In the genomic region with DNA sequence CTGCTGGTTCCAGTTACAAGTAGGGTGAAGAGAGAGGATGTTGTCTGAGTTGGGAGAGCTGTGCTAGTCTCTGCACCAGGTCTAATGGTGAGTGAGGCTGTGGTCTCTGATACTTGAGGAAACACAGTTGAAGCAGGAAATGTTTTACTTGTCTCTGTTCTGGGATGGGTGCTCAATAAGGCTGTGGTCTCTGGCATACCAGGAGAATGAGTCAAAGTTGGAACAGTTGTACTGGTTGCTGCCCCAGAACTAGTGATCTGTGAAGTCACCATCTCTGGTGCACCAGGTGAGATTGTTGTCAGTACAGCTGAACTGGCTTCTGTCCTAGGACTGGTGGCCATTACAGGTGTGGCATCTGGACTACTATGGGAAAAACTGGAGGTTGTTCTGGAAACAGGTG, we compare ENCODE assay signal across 21 cellular contexts.
DNase-seq lines count a peak whose midpoint lies in the region; ATAC-seq and TF ChIP-seq lines count a peak whose summit lies in the region.
"Had no signal": no experiment of that assay in that cellular context is flagged by ENCODE, and none has a peak within 500 bp of the region (broad histone marks: within the 10 kb centered on the region; RNA-seq: fewer than 3 reads in every experiment).

No MANE protein-coding gene starts in this region.

- H3K4me1 ChIP-seq in PC-3 (ENCODE audit: insufficient read depth, low read length) = peaks cover 9% of the 10 kb centered on the region; the same call in 1 of the 2 replicates
- H3K4me1 ChIP-seq: Peyer's patch had no signal

- no TSS peak for BruUV-seq in Calu3 (replicated peaks; lab: Mats Ljungman, UMichigan)
- BruUV-seq in PC-3 (replicated peaks; lab: Mats Ljungman, UMichigan) = no TSS peak

- TF ChIP-seq CTCF in Calu3 (IDR thresholded peaks at IDR 0.05; ENCODE audit: unreplicated experiment) (no peak), PC-3 (conservative IDR thresholded peaks at IDR 0.05; ENCODE audit: low read depth, low read length) (no peak), brain microvascular endothelial cell (IDR thresholded peaks at IDR 0.05; ENCODE audit: low read depth, low read length, missing control alignments) (no peak)

- no peaks in the 10 kb centered on the region for H3K4me1 Mint-ChIP-seq in Calu3 (ENCODE audit: low read depth, unreplicated experiment)
- H3K4me1 Mint-ChIP-seq: CD8-positive, alpha-beta memory T cell; GM23338 had no signal

- DNase-seq in Calu3 = peak; percentile 2
- peak; percentile 83 for DNase-seq in PC-3
- peak; percentile 4 for DNase-seq in brain microvascular endothelial cell
- peak; percentile 28 for DNase-seq in renal cortical epithelial cell (ENCODE audit: low read depth)
- no peak for DNase-seq in substantia nigra (lab: John Stamatoyannopoulos, UW)
- DNase-seq in activated naive CD4-positive, alpha-beta T cell treated with anti-CD3 and anti-CD28 coated beads, Interleukin-2, amount 50 U/mL, for 72 hours (ENCODE audit: low spot score in 2 of 2) = no peak
- DNase-seq in ureter (ENCODE audit: low spot score) = no peak
- DNase-seq: CD8-positive, alpha-beta memory T cell; DMS 273 treated with DMSO at 0.1 percent for 48 hours; GF-D8; IMR-90; Kasumi-1; NCI-H1105 treated with DMSO at 0.1 percent for 48 hours; NCI-H1694 treated with DMSO at 0.1 percent for 48 hours; NCI-H2107; NCI-H2227 treated with DMSO at 0.1 percent for 48 hours; NCI-H524; Peyer's patch had no signal

- intact Hi-C loops in Calu3 (cut with micrococcal nuclease; ENCODE audit: unreplicated experiment) = no loop called here
- intact Hi-C loops in PC-3 (cut with micrococcal nuclease) = no loop called here

- H3K27me3 ChIP-seq in PC-3 (ENCODE audit: low read length) (no peaks in the 10 kb centered on the region), brain microvascular endothelial cell (replicated peaks) (no peaks in the 10 kb centered on the region)
- H3K27me3 ChIP-seq: BLaER1 treated with 17β-estradiol and CSF1 and Interleukin-3, amounts not matched to agents 10 nM and 100 nM; Peyer's patch had no signal

- H3K27ac ChIP-seq in PC-3 (ENCODE audit: low read length) = no peak overlapping the region
- no peak overlapping the region for H3K27ac ChIP-seq in brain microvascular endothelial cell
- no peak overlapping the region for H3K27ac ChIP-seq in substantia nigra (ENCODE audit: low read depth, low read length, poor library complexity, severe bottlenecking)
- H3K27ac ChIP-seq: BLaER1 treated with 17β-estradiol and CSF1 and Interleukin-3, amounts not matched to agents 10 nM and 100 nM; Peyer's patch had no signal

- 0 out of 2 replicates have a peak, but pooled peaks cover 8% of the 10 kb centered on the region for H3K9me3 ChIP-seq in PC-3 (ENCODE audit: low read length)
- H3K9me3 ChIP-seq: BLaER1 treated with 17β-estradiol and CSF1 and Interleukin-3, amounts not matched to agents 10 nM and 100 nM; Peyer's patch had no signal

- H3K4me2 ChIP-seq in PC-3 (ENCODE audit: low read length) = no peak overlapping the region
- H3K4me2 ChIP-seq: GM23338 had no signal

- POLR2A ChIA-PET in PC-3 (lab: Charles Lee; ENCODE audit: unreplicated experiment) = no interaction called here

- H3K79me2 ChIP-seq in PC-3 (ENCODE audit: low read length) = no peaks in the 10 kb centered on the region

- H3F3A ChIP-seq in PC-3 (ENCODE audit: low read length, unreplicated experiment) = no peaks in the 10 kb centered on the region

- H3K36me3 ChIP-seq in PC-3 (ENCODE audit: low read depth, low read length) (no peaks in the 10 kb centered on the region), brain microvascular endothelial cell (replicated peaks) (no peaks in the 10 kb centered on the region)
- H3K36me3 ChIP-seq: BLaER1 treated with 17β-estradiol and CSF1 and Interleukin-3, amounts not matched to agents 10 nM and 100 nM; Peyer's patch had no signal

- H3K9me2 ChIP-seq in PC-3 (replicated peaks; ENCODE audit: low read length) = no peaks in the 10 kb centered on the region

- CTCF ChIA-PET in Calu3 (lab: Charles Lee) (no interaction called here), PC-3 (lab: Charles Lee) (no interaction called here)

- no peak overlapping the region for H2AFZ ChIP-seq in PC-3 (ENCODE audit: low read length)
- H2AFZ ChIP-seq: GM23338 had no signal

- H4K20me1 ChIP-seq in PC-3 (ENCODE audit: low read length) = no peaks in the 10 kb centered on the region
- H4K20me1 ChIP-seq: BLaER1 treated with 17β-estradiol and CSF1 and Interleukin-3, amounts not matched to agents 10 nM and 100 nM had no signal

- no peak overlapping the region for H3K27ac Mint-ChIP-seq in Calu3 (ENCODE audit: unreplicated experiment)
- H3K27ac Mint-ChIP-seq in activated naive CD4-positive, alpha-beta T cell treated with anti-CD3 and anti-CD28 coated beads, Interleukin-2, amount 50 U/mL, for 72 hours = no peak overlapping the region
- H3K27ac Mint-ChIP-seq: CD8-positive, alpha-beta memory T cell; GM23338 had no signal

- no peaks in the 10 kb centered on the region for H3K27me3 Mint-ChIP-seq in Calu3 (ENCODE audit: unreplicated experiment)

- no peak overlapping the region for H3K4me3 Mint-ChIP-seq in Calu3 (ENCODE audit: low read depth, unreplicated experiment)
- H3K4me3 Mint-ChIP-seq: CD8-positive, alpha-beta memory T cell; GM23338 had no signal

- peaks cover 13% of the 10 kb centered on the region for H3K9me3 Mint-ChIP-seq in Calu3 (ENCODE audit: low read depth, unreplicated experiment)
- peaks cover 11 to 31% of the 10 kb centered on the region in 2 donors for H3K9me3 Mint-ChIP-seq in activated naive CD4-positive, alpha-beta T cell treated with anti-CD3 and anti-CD28 coated beads, Interleukin-2, amount 50 U/mL, for 72 hours

- no peaks in the 10 kb centered on the region for H3K36me3 Mint-ChIP-seq in Calu3 (ENCODE audit: insufficient read depth, unreplicated experiment)
- peaks cover 4 to 5% of the 10 kb centered on the region in 2 donors for H3K36me3 Mint-ChIP-seq in activated naive CD4-positive, alpha-beta T cell treated with anti-CD3 and anti-CD28 coated beads, Interleukin-2, amount 50 U/mL, for 72 hours

- ATAC-seq in PC-3 = peak; percentile 66
- no peak for ATAC-seq in GM21737 (IDR thresholded peaks at IDR 0.05; ENCODE audit: unreplicated experiment)
- no peak for ATAC-seq in activated naive CD4-positive, alpha-beta T cell treated with anti-CD3 and anti-CD28 coated beads, Interleukin-2, amount 50 U/mL, for 72 hours
- ATAC-seq: GM23338 had no signal

- no peak overlapping the region for H3K4me3 ChIP-seq in PC-3 (ENCODE audit: low read length)
- no peak overlapping the region for H3K4me3 ChIP-seq in brain microvascular endothelial cell (ENCODE audit: low read depth, low read length)
- H3K4me3 ChIP-seq: BLaER1 treated with 17β-estradiol and CSF1 and Interleukin-3, amounts not matched to agents 10 nM and 100 nM; GM23338; Peyer's patch had no signal

- in situ Hi-C loops in brain microvascular endothelial cell (cut with HindIII; ENCODE audit: low pct_ligation_motif_present, low sequenced_read_pairs) = no loop called here

- no peak overlapping the region for H3K9ac ChIP-seq in PC-3 (ENCODE audit: low read length)
- H3K9ac ChIP-seq: BLaER1 treated with 17β-estradiol and CSF1 and Interleukin-3, amounts not matched to agents 10 nM and 100 nM had no signal

Comparison
In these comparisons a context has a peak if more than half of its experiments do, and no peak if none do; other contexts are left out.
1. DNase-seq: peak in Calu3 (single experiment), PC-3 (single experiment), brain microvascular endothelial cell (single experiment) and renal cortical epithelial cell (single experiment); none in substantia nigra (0 of 49), activated naive CD4-positive, alpha-beta T cell treated with anti-CD3 and anti-CD28 coated beads, Interleukin-2, amount 50 U/mL, for 72 hours (0 of 2) and ureter (single experiment).